ENCODE assay signal across 8 cellular contexts in genomic region chr14:56216631-56217379, GRCh38.
DNase-seq lines count a peak whose midpoint lies in the region; ATAC-seq and TF ChIP-seq lines count a peak whose summit lies in the region.

No MANE protein-coding gene starts in this region.

- no peaks in the 10 kb centered on the region for H3K36me3 ChIP-seq in hepatocyte (replicated peaks; ENCODE audit: insufficient read depth, low read depth)

- ATAC-seq in HG02610 (IDR thresholded peaks at IDR 0.05; ENCODE audit: unreplicated experiment): no peak
- ATAC-seq in HG02885 (IDR thresholded peaks at IDR 0.05; ENCODE audit: poor library complexity, unreplicated experiment): no peak

- TF ChIP-seq CTCF in hepatocyte (IDR thresholded peaks at IDR 0.05; ENCODE audit: poor library complexity): no peak
- no peak for TF ChIP-seq CTCF in coronary artery (IDR thresholded peaks at IDR 0.05)

- H3K4me2 ChIP-seq in hepatocyte: no peak overlapping the region

- in situ Hi-C loops in SK-MEL-5 (cut with HindIII; ENCODE audit: low pct_unique_long_range_greater_than_20kb, low sequenced_read_pairs): no loop called here

- peaks cover 2% of the 10 kb centered on the region for H3K79me2 ChIP-seq in hepatocyte

- 44% methylated on average over 5 of the region's 5 CpGs for WGBS in hepatocyte (ENCODE audit: low lambda C conversion rate, missing lambda C conversion rate)

- H3K27ac ChIP-seq in hepatocyte: peak overlapping the region; percentile 16
- no peak overlapping the region for H3K27ac ChIP-seq in coronary artery

- no peaks in the 10 kb centered on the region for H4K20me1 ChIP-seq in hepatocyte (ENCODE audit: insufficient read depth, poor library complexity, severe bottlenecking)

- no peaks in the 10 kb centered on the region for H3K9me3 ChIP-seq in hepatocyte (ENCODE audit: low read depth)

- DNase-seq in Ammon's horn (ENCODE audit: low spot score) (peak; percentile 84), M059J (ENCODE audit: low read depth) (peak; percentile 47), SK-MEL-5 (ENCODE audit: low read depth, low spot score) (peak; percentile 14), hepatocyte (ENCODE audit: low spot score) (peak; percentile 38), AG08395 (ENCODE audit: low spot score) (no peak), coronary artery (ENCODE audit: low spot score) (no peak)

- H3K4me3 ChIP-seq in hepatocyte: no peak overlapping the region
- no peak overlapping the region for H3K4me3 ChIP-seq in coronary artery

- H3K27me3 ChIP-seq in hepatocyte: no peaks in the 10 kb centered on the region

- no peaks in the 10 kb centered on the region for H3K9me2 ChIP-seq in hepatocyte (replicated peaks; ENCODE audit: insufficient read depth)

- H2AFZ ChIP-seq in hepatocyte: no peak overlapping the region

- H3K4me1 ChIP-seq in hepatocyte (ENCODE audit: insufficient read depth): peaks cover 18% of the 10 kb centered on the region

Comparison
In these comparisons a context has a peak if more than half of its experiments do, and no peak if none do; other contexts are left out.
1. DNase-seq: peak in Ammon's horn (single experiment), M059J (single experiment), SK-MEL-5 (single experiment) and hepatocyte (single experiment); none in AG08395 (single experiment) and coronary artery (single experiment).